In genomic region chr17:80836658-80836965, GRCh38 we compare ENCODE assay signal across 20 cellular contexts.
DNase-seq lines count a peak whose midpoint lies in the region; ATAC-seq and TF ChIP-seq lines count a peak whose summit lies in the region.
"Had no signal": no experiment of that assay in that cellular context is flagged by ENCODE, and none has a peak within 500 bp of the region (broad histone marks: within the 10 kb centered on the region; RNA-seq: fewer than 3 reads in every experiment).

No MANE protein-coding gene starts in this region.

- no peak overlapping the region for H3K23ac ChIP-seq in H9 (ENCODE audit: insufficient read length, low read depth, low read length)

- H3K4me1 ChIP-seq in H9 (ENCODE audit: insufficient read depth, low read length) (no peaks in the 10 kb centered on the region), breast epithelium (peaks cover 0 to 4% of the 10 kb centered on the region in 2 donors)

- no peak overlapping the region for H3K4me3 ChIP-seq in breast epithelium
- H3K4me3 ChIP-seq: left ventricle myocardium inferior had no signal

- no peak overlapping the region for H4K8ac ChIP-seq in H9 (replicated peaks; ENCODE audit: insufficient read length, low read depth, low read length)

- no peak overlapping the region for H3K4me3 Mint-ChIP-seq in CD4-positive, alpha-beta T cell
- no peak overlapping the region for H3K4me3 Mint-ChIP-seq in H9
- no peak overlapping the region for H3K4me3 Mint-ChIP-seq in nephron
- H3K4me3 Mint-ChIP-seq: dendritic cell treated with granulocyte-macrophage colony-stimulating factor and Interleukin-4, amounts not matched to agents 40 ng/mL and 50 ng/mL, for 4 days had no signal

- no peaks in the 10 kb centered on the region for H3K36me3 ChIP-seq in breast epithelium

- no peak overlapping the region for H4K91ac ChIP-seq in H9 (ENCODE audit: insufficient read length, low read depth, low read length)

- WGBS in H9 (ENCODE audit: extremely low coverage, insufficient read length, low lambda C conversion rate) = no CpG with 5 or more reads among the region's 7 CpGs

- H2BK20ac ChIP-seq in H9 (ENCODE audit: low read depth, low read length, poor library complexity, severe bottlenecking) = no peak overlapping the region

- H3K27ac Mint-ChIP-seq in CD4-positive, alpha-beta T cell = peak overlapping the region; percentile 55
- H3K27ac Mint-ChIP-seq in H9 = peak overlapping the region in 2 of 3 experiments; percentile 68 to 89; a peak in 3 of 7 replicates
- peak overlapping the region; percentile 6 to 65 (median 21) for H3K27ac Mint-ChIP-seq in nephron
- H3K27ac Mint-ChIP-seq: dendritic cell treated with granulocyte-macrophage colony-stimulating factor and Interleukin-4, amounts not matched to agents 40 ng/mL and 50 ng/mL, for 4 days had no signal

- H3K36me3 Mint-ChIP-seq in CD4-positive, alpha-beta T cell (ENCODE audit: low read depth) = peaks cover 11% of the 10 kb centered on the region
- H3K36me3 Mint-ChIP-seq in H9 (ENCODE audit: insufficient read depth in 1 of 3, low read depth in 3 of 3) (peaks cover 0 to 7% (median 4%) of the 10 kb centered on the region in 3 experiments; a peak in 2 of 7 replicates), nephron (ENCODE audit: low read depth) (peaks cover 11% of the 10 kb centered on the region)
- H3K36me3 Mint-ChIP-seq: IgD-negative memory B cell had no signal

- TF ChIP-seq CTCF in CD4-positive, alpha-beta T cell (IDR thresholded peaks at IDR 0.05) = no peak
- TF ChIP-seq CTCF in H9 (conservative IDR thresholded peaks at IDR 0.05) (no peak), nephron (IDR thresholded peaks at IDR 0.05; ENCODE audit: unreplicated experiment in 3 of 3) (no peak), breast epithelium (IDR thresholded peaks at IDR 0.05) (no peak)

- no peak for DNase-seq in CD4-positive, alpha-beta T cell
- no peak for DNase-seq in H9
- DNase-seq in mesenteric fat pad (ENCODE audit: low spot score) = no peak
- DNase-seq in GM19240 (ENCODE audit: insufficient read length, low spot score) = no peak
- DNase-seq in NCI-H510A treated with DMSO at 0.1 percent for 48 hours (lab: John Stamatoyannopoulos, UW) = no peak
- DNase-seq in breast epithelium (ENCODE audit: low spot score in 2 of 2) = no peak
- DNase-seq: activated effector memory CD4-positive, alpha-beta T cell treated with Interleukin-2 at 50 U/mL for 16 hours; erythroblast; left ventricle myocardium inferior; NCI-H2029; NCI-H446 treated with DMSO at 0.1 percent for 48 hours; stimulated activated CD4-positive, alpha-beta T cell treated with anti-CD3 and anti-CD28 coated beads, Interleukin-4, amount 100 ng/mL, for 1 hour had no signal

- no peak overlapping the region for H3K4ac ChIP-seq in H9 (ENCODE audit: low read depth, low read length)

- ATAC-seq in CD4-positive, alpha-beta T cell (ENCODE audit: poor library complexity) = no peak
- ATAC-seq: HCT116, Right ventricle myocardium inferior had no signal

- H2BK5ac ChIP-seq in H9 (ENCODE audit: insufficient read length, low read length) = no peak overlapping the region

- TF ChIP-seq POLR2A in breast epithelium (IDR thresholded peaks at IDR 0.05) = no peak

- H2AK5ac ChIP-seq in H9 (ENCODE audit: insufficient read length, low read length) = no peak overlapping the region

- H3K9me3 Mint-ChIP-seq in CD4-positive, alpha-beta T cell = no peaks in the 10 kb centered on the region
- H3K9me3 Mint-ChIP-seq in H9 (no peaks in the 10 kb centered on the region; a peak in 1 of 5 replicates), nephron (no peaks in the 10 kb centered on the region)
- H3K9me3 Mint-ChIP-seq: dendritic cell treated with granulocyte-macrophage colony-stimulating factor and Interleukin-4, amounts not matched to agents 40 ng/mL and 50 ng/mL, for 4 days; IgD-negative memory B cell had no signal

- no peak overlapping the region for H2BK120ac ChIP-seq in H9 (ENCODE audit: low read depth, low read length, poor library complexity, severe bottlenecking)

- H2BK12ac ChIP-seq in H9 (ENCODE audit: insufficient read length, low read depth, low read length) = no peak overlapping the region

- no peak overlapping the region for H3K18ac ChIP-seq in H9 (ENCODE audit: insufficient read length, low read depth, low read length)

- H3K4me1 Mint-ChIP-seq in CD4-positive, alpha-beta T cell (ENCODE audit: low read depth) = peaks cover 19% of the 10 kb centered on the region
- H3K4me1 Mint-ChIP-seq in H9 (peaks cover 30 to 32% of the 10 kb centered on the region in 2 experiments), nephron (peaks cover 58% of the 10 kb centered on the region)

- no peak overlapping the region for H2AFZ ChIP-seq in H9 (ENCODE audit: low read length)
- H2AFZ ChIP-seq: parathyroid adenoma had no signal

- no peaks in the 10 kb centered on the region for H3K23me2 ChIP-seq in H9 (ENCODE audit: insufficient read length, low read depth, low read length, poor library complexity, severe bottlenecking)

- no peak overlapping the region for H3K27ac ChIP-seq in CD4-positive, alpha-beta T cell (ENCODE audit: low read depth, low read length)
- H3K27ac ChIP-seq in H9 (ENCODE audit: insufficient read length, low read depth, low read length) (no peak overlapping the region), angular gyrus (ENCODE audit: low read depth, low read length) (peak overlapping the region; percentile 32), breast epithelium (no peak overlapping the region)
- H3K27ac ChIP-seq: left ventricle myocardium inferior, parathyroid adenoma, VCaP had no signal

- POLR2A ChIA-PET in CD4-positive, alpha-beta T cell (lab: Charles Lee) = no interaction called here

- H2BK15ac ChIP-seq in H9 (ENCODE audit: low read depth, low read length) = no peak overlapping the region

- H3K14ac ChIP-seq in H9 (ENCODE audit: insufficient read depth, low read length) = no peak overlapping the region; the same call in 1 of the 2 replicates

- H3K79me1 ChIP-seq in H9 (ENCODE audit: insufficient read depth, low read depth, low read length, poor library complexity, severe bottlenecking) = no peaks in the 10 kb centered on the region

- H3K56ac ChIP-seq in H9 (ENCODE audit: insufficient read length, low read depth, low read length) = no peak overlapping the region

- H3K79me2 ChIP-seq in H9 (ENCODE audit: insufficient read depth, low read length) = no peaks in the 10 kb centered on the region
- H3K79me2 ChIP-seq: parathyroid adenoma had no signal

- no peak overlapping the region for H3K4me2 ChIP-seq in H9 (ENCODE audit: insufficient read depth, insufficient read length, low read length)

- H3T11ph ChIP-seq in H9 (ENCODE audit: low read length) = no peak overlapping the region

- no peaks in the 10 kb centered on the region for H3K27me3 Mint-ChIP-seq in CD4-positive, alpha-beta T cell
- peaks cover 3% of the 10 kb centered on the region; the same call in 1 of the 2 replicates for H3K27me3 Mint-ChIP-seq in H9 (ENCODE audit: low read depth)
- H3K27me3 Mint-ChIP-seq in nephron (ENCODE audit: low read depth) = no peaks in the 10 kb centered on the region
- H3K27me3 Mint-ChIP-seq: dendritic cell treated with granulocyte-macrophage colony-stimulating factor and Interleukin-4, amounts not matched to agents 40 ng/mL and 50 ng/mL, for 4 days; IgD-negative memory B cell had no signal

- no peak overlapping the region for H3K9ac ChIP-seq in H9 (ENCODE audit: extremely low read depth, insufficient read length, low read length)
- H3K9ac ChIP-seq: parathyroid adenoma had no signal

- intact Hi-C loops in CD4-positive, alpha-beta T cell (cut with DNase I, micrococcal nuclease) = no loop called here
- intact Hi-C loops in breast epithelium (cut with DNase I; ENCODE audit: low total_unique reads) = no loop called here

- H4K20me1 ChIP-seq in H9 (ENCODE audit: control insufficient read depth, insufficient read depth, insufficient read length) = no peaks in the 10 kb centered on the region

- H4K5ac ChIP-seq in H9 (ENCODE audit: insufficient read length, low read depth, low read length) = no peak overlapping the region

- no peaks in the 10 kb centered on the region for H3K9me3 ChIP-seq in CD4-positive, alpha-beta T cell (ENCODE audit: control insufficient read depth, low read length)
- H3K9me3 ChIP-seq in H9 (ENCODE audit: control insufficient read depth, low read depth, low read length) (no peaks in the 10 kb centered on the region), breast epithelium (no peaks in the 10 kb centered on the region)
- H3K9me3 ChIP-seq: left ventricle myocardium inferior had no signal

- CTCF ChIA-PET in CD4-positive, alpha-beta T cell (lab: Charles Lee) = no interaction called here

- no peaks in the 10 kb centered on the region for H3K27me3 ChIP-seq in CD4-positive, alpha-beta T cell (ENCODE audit: control insufficient read depth, insufficient read depth, low read length)
- H3K27me3 ChIP-seq in H9 (ENCODE audit: insufficient read depth, low read length) = no peaks in the 10 kb centered on the region
- no peaks in the 10 kb centered on the region for H3K27me3 ChIP-seq in breast epithelium

Comparison
In these comparisons a context has a peak if more than half of its experiments do, and no peak if none do; other contexts are left out.
1. H3K27ac Mint-ChIP-seq: peak in every context shown above with its lines; median percentile 78 in H9; 55 in CD4-positive, alpha-beta T cell; 21 in nephron.